Comparison of ENCODE assay signal across 1 cellular context in the genomic region with DNA sequence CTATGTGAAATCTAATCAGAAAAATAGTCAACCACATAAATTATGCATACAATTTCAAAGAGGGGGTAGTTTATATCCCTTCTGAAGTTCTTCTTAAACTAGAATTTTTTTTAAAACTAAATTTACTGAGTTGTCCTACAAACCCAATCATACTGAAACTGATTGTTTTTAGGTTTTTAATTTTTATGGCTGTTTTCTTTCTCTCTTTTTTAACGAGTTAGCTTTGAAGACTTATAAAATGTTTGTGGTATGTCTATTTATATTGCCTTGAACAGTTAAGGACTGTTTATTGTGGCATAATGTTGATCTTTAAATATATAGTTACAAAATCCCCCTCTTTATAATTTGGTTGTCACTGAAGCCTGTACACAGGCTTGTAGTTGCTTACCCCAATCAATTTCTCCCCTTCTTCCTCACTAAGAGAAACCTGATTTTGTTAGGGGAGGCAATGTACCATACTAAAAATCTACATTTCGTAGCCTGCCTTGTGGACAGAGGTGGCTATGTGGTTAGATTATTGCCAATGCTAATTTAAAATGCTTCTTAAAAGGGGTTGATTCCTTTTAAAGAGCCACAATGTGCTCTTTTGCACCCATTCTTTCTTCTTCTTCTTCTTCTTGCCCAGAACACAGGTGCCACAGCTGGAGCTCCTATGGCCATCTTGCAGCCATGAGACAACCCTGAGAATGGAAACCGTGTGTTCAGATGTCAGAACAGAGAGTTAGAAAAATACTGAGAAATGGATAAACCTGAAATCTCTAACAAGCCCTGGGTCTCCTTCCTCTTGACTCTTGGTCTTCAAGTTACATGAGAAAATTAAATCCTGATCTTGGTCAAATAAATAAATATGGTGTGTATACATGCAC.
A peak's percentile ranks its signal among the peaks of the same experiment; 100 is the strongest.
TF ChIP-seq lines count a peak whose summit lies in the region.

No MANE protein-coding gene starts in this region.

TF ChIP-seq in GM12878, 131 proteins besides CTCF, POLR2A, EP300 and RAD21 (continued from another document):
- TF ChIP-seq MEF2A (IDR thresholded peaks at IDR 0.05; ENCODE audit: insufficient read depth, low read depth, low read length): peak; percentile 63; the same call in 1 of the 2 replicates
